In the genomic region with DNA sequence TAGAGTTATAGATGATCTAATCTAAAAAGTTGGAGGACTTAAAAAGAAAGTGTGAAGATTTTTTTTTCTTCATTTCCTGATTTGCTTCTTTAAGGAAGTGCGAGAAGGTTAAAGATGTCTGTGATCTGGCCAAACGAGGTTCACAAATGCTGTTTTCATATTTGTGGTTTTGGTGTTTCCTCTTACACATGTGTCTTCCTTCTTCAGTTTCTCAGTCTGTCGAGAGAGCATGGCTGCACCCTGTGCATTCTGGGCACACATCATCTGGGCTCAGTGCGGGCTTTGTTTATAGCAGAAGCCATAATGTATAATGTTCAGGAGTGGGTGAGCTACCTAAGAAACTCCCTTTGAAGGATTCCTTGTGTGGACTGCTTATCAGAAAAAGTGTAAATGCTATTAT, we compare ENCODE assay signal across 9 cellular contexts.
DNase-seq lines count a peak whose midpoint lies in the region; ATAC-seq and TF ChIP-seq lines count a peak whose summit lies in the region.
"Had no signal": no experiment of that assay in that cellular context is flagged by ENCODE, and none has a peak within 500 bp of the region (broad histone marks: within the 10 kb centered on the region; RNA-seq: fewer than 3 reads in every experiment).

No MANE protein-coding gene starts in this region.

- H3K4me3 Mint-ChIP-seq in immature natural killer cell: peak overlapping the region; percentile 73 to 87 (median 82)

- H3K9me3 ChIP-seq in tibial nerve: no peaks in the 10 kb centered on the region

- DNase-seq in GM10266 (ENCODE audit: extremely low spot score): peak; percentile 52
- peak; percentile 40 for DNase-seq in NCI-H226
- DNase-seq in activated T-cell treated with anti-CD3 and anti-CD28 coated beads for 4 hours: peak; percentile 11
- DNase-seq in immature natural killer cell: peak; percentile 70 to 76 (median 73)
- DNase-seq in tibial nerve (ENCODE audit: low spot score in 2 of 2): no peak
- DNase-seq in NCI-H1436 (lab: John Stamatoyannopoulos, UW): no peak
- no peak for DNase-seq in caudate nucleus (lab: John Stamatoyannopoulos, UW)

- H3K36me3 ChIP-seq in tibial nerve: no peaks in the 10 kb centered on the region

- peak; percentile 96 for ATAC-seq in HG02588 (IDR thresholded peaks at IDR 0.05; ENCODE audit: unreplicated experiment)

- no peaks in the 10 kb centered on the region for H3K27me3 Mint-ChIP-seq in immature natural killer cell (ENCODE audit: low read depth in 3 of 3)

- H3K36me3 Mint-ChIP-seq in immature natural killer cell: no peaks in the 10 kb centered on the region

- peak overlapping the region; percentile 71 to 92 (median 90) for H3K27ac Mint-ChIP-seq in immature natural killer cell

- no peak for TF ChIP-seq CTCF in GM10266 (IDR thresholded peaks at IDR 0.05; ENCODE audit: control insufficient read depth, insufficient read depth, low read depth, missing control alignments)
- TF ChIP-seq CTCF in tibial nerve (IDR thresholded peaks at IDR 0.05): no peak

- H3K27ac ChIP-seq in tibial nerve (no peak overlapping the region), caudate nucleus (ENCODE audit: low read depth, low read length) (no peak overlapping the region)

- H3K9me3 Mint-ChIP-seq in immature natural killer cell: no peaks in the 10 kb centered on the region

- peaks cover 27 to 37% of the 10 kb centered on the region in 2 donors for H3K4me1 Mint-ChIP-seq in immature natural killer cell

- peaks cover 0 to 16% (median 8%) of the 10 kb centered on the region in 4 donors for H3K4me1 ChIP-seq in tibial nerve

- TF ChIP-seq POLR2A in tibial nerve (IDR thresholded peaks at IDR 0.05): no peak

- no peaks in the 10 kb centered on the region for H3K27me3 ChIP-seq in tibial nerve

- 27 to 32% methylated on average over 4 of the region's 4 CpGs for WGBS in tibial nerve, 2 donors

- H3K4me3 ChIP-seq in tibial nerve: no peak overlapping the region
- H3K4me3 ChIP-seq: skin epidermis had no signal

- TF ChIP-seq EP300 in tibial nerve (IDR thresholded peaks at IDR 0.05): peak; percentile 36 to 63

Comparison
In these comparisons a context has a peak if more than half of its experiments do, and no peak if none do; other contexts are left out.
1. DNase-seq: peak in GM10266 (single experiment), NCI-H226 (single experiment), activated T-cell treated with anti-CD3 and anti-CD28 coated beads for 4 hours (single experiment) and immature natural killer cell (3 of 3); none in tibial nerve (0 of 2), NCI-H1436 (single experiment) and caudate nucleus (0 of 61).